In the genomic region with DNA sequence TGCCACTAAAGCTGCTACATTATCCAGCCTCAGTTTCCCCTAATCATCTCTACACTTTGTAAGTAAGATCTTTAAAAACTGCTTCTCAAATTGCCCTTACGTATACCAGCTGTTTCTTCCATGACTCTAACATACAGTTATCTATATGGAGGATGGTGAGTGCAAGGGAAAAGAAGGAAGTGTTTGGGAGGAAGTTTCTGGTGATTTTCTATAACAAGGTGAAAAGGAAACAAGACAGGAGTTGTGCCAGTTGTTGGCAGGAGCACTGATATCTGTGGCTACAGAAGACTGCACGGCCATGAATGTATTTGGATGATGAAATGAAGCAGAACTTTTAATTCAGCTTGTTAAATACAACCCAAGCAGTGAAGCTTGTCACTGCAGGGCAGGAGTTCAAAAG, we compare ENCODE assay signal across 33 cellular contexts. TPM values are rescaled to one million over a fixed set of nuclear protein-coding genes. Genes with fewer than 3 reads are reported as not detected.
"Had no signal": no experiment of that assay in that cellular context is flagged by ENCODE, and none has a peak within 500 bp of the region (broad histone marks: within the 10 kb centered on the region; RNA-seq: fewer than 3 reads in every experiment).

No MANE protein-coding gene starts in this region.

- H3K4me3 Mint-ChIP-seq: dendritic cell treated with granulocyte-macrophage colony-stimulating factor and Interleukin-4, amounts not matched to agents 40 ng/mL and 50 ng/mL, for 4 days; endodermal cell; mesothelial cell of epicardium; naive B cell; natural killer cell treated with Interleukin-12 subunit alpha and Interleukin-12 subunit beta and Interleukin-15 and Interleukin-18, amount 100 ng/mL, for 72 hours; neural crest cell; stimulated activated effector memory CD8-positive, alpha-beta T cell treated with anti-CD3 and anti-CD28 coated beads, Interleukin-12 subunit alpha, Interleukin-12 subunit beta, amount 100 ng/mL, for 72 hours had no signal

- H3K4me1 Mint-ChIP-seq: naive B cell; stimulated activated effector memory CD8-positive, alpha-beta T cell treated with anti-CD3 and anti-CD28 coated beads, Interleukin-12 subunit alpha, Interleukin-12 subunit beta, amount 100 ng/mL, for 72 hours had no signal

- H3K9me3 Mint-ChIP-seq: dendritic cell treated with granulocyte-macrophage colony-stimulating factor and Interleukin-4, amounts not matched to agents 40 ng/mL and 50 ng/mL, for 4 days; endodermal cell; mesothelial cell of epicardium; natural killer cell treated with Interleukin-12 subunit alpha and Interleukin-12 subunit beta and Interleukin-15 and Interleukin-18, amount 100 ng/mL, for 72 hours; neural crest cell; stimulated activated effector memory CD8-positive, alpha-beta T cell treated with anti-CD3 and anti-CD28 coated beads, Interleukin-12 subunit alpha, Interleukin-12 subunit beta, amount 100 ng/mL, for 72 hours had no signal

- H3K27ac Mint-ChIP-seq: dendritic cell treated with granulocyte-macrophage colony-stimulating factor and Interleukin-4, amounts not matched to agents 40 ng/mL and 50 ng/mL, for 4 days; endodermal cell; mesothelial cell of epicardium; naive B cell; natural killer cell treated with Interleukin-12 subunit alpha and Interleukin-12 subunit beta and Interleukin-15 and Interleukin-18, amount 100 ng/mL, for 72 hours; stimulated activated effector memory CD8-positive, alpha-beta T cell treated with anti-CD3 and anti-CD28 coated beads, Interleukin-12 subunit alpha, Interleukin-12 subunit beta, amount 100 ng/mL, for 72 hours had no signal

- H3K9ac ChIP-seq: parathyroid adenoma had no signal

- H3K79me2 ChIP-seq: parathyroid adenoma had no signal

- DNase-seq: effector CD8-positive, alpha-beta T cell; endodermal cell; foreskin keratinocyte; glutamatergic neuron; heart right ventricle; hippocampal formation; left cardiac atrium; left lung; mesenchymal stem cell; mucosa of descending colon; naive B cell; stimulated activated CD4-positive, alpha-beta T cell treated with anti-CD3 and anti-CD28 coated beads, Interleukin-2, amount 100 ng/mL, for 24 hours; stimulated activated CD4-positive, alpha-beta T cell treated with anti-CD3 and anti-CD28 coated beads, Interleukin-4, amount 100 ng/mL, for 24 hours; stimulated activated naive CD4-positive, alpha-beta T cell treated with Interleukin-2 at 50 U/mL for 16 hours; stomach; trophoblast cell had no signal

- H3K4me1 ChIP-seq: gastroesophageal sphincter, heart right ventricle, left lung, parathyroid adenoma, prostate gland, right atrium auricular region, stomach, thyroid gland, vagina had no signal

- H3K27ac ChIP-seq: epithelial cell of prostate, foreskin keratinocyte, gastroesophageal sphincter, heart right ventricle, left lung, parathyroid adenoma, prostate gland, right atrium auricular region, stomach, thyroid gland, vagina had no signal

- ATAC-seq: esophagus mucosa; foreskin keratinocyte; gastroesophageal sphincter; heart right ventricle; left cardiac atrium; left lung; mucosa of descending colon; sciatic nerve; stimulated activated effector memory CD8-positive, alpha-beta T cell treated with anti-CD3 and anti-CD28 coated beads, Interleukin-12 subunit alpha, Interleukin-12 subunit beta, amount 100 ng/mL, for 72 hours had no signal

- H3K36me3 ChIP-seq: gastroesophageal sphincter, heart right ventricle, left lung, prostate gland, right atrium auricular region, stomach, thyroid gland, vagina had no signal

- H3K27me3 ChIP-seq: foreskin keratinocyte, left lung, right atrium auricular region, thyroid gland, vagina had no signal

- H3K9me3 ChIP-seq: gastroesophageal sphincter, heart right ventricle, left lung, mucosa of descending colon, prostate gland, right atrium auricular region, stomach, thyroid gland, vagina had no signal

- H3K4me3 ChIP-seq: gastroesophageal sphincter, heart right ventricle, left lung, mucosa of descending colon, prostate gland, right atrium auricular region, stomach, thyroid gland, vagina had no signal

- H3K36me3 Mint-ChIP-seq: mesothelial cell of epicardium; naive B cell; natural killer cell treated with Interleukin-12 subunit alpha and Interleukin-12 subunit beta and Interleukin-15 and Interleukin-18, amount 100 ng/mL, for 72 hours; stimulated activated effector memory CD8-positive, alpha-beta T cell treated with anti-CD3 and anti-CD28 coated beads, Interleukin-12 subunit alpha, Interleukin-12 subunit beta, amount 100 ng/mL, for 72 hours had no signal

- H2AFZ ChIP-seq: parathyroid adenoma had no signal

RNA-seq across cellular contexts. Expression of a gene that starts 32.3 kb away (rescaled TPM):
- total RNA-seq: fibroblast of lung; gastroesophageal sphincter; heart right ventricle; left cardiac atrium; left lung; mucosa of descending colon; natural killer cell treated with Interleukin-12 subunit alpha and Interleukin-12 subunit beta and Interleukin-15 and Interleukin-18, amount 100 ng/mL, for 72 hours; osteoblast; right atrium auricular region; sciatic nerve; stomach; subcutaneous adipose tissue; thyroid gland had no signal
- polyA plus RNA-seq: fibroblast of lung, heart right ventricle had no signal
